Comparison of ENCODE assay signal across 30 cellular contexts in the genomic region with DNA sequence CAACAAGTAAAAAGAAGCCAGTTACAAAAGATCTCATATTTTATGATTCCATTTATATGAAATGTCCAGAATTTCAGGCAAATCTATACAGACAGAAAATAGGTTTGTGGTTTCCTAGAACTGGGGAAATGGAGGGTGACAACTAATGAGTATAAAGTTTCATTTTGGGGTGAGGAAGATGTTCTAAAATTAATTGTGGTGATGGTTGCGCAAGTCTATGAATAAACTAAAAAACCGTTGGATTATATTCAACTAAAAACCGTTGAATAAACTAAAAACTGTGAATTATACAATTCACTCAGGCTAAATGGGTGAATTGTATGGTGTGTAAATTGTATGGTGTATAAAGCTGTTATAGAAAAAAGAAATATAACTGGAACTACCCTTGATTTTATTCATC.
"Had no signal": no experiment of that assay in that cellular context is flagged by ENCODE, and none has a peak within 500 bp of the region (broad histone marks: within the 10 kb centered on the region; RNA-seq: fewer than 3 reads in every experiment).

No MANE protein-coding gene starts in this region.

- H3K4me3 ChIP-seq: ascending aorta, cardiac muscle cell, colonic mucosa, SJSA1 had no signal

- H3K27ac ChIP-seq: ascending aorta, cardiac muscle cell, colonic mucosa, SJSA1 had no signal

- H3K27me3 ChIP-seq: ascending aorta, cardiac muscle cell, colonic mucosa, SJSA1 had no signal

- H3K9me3 ChIP-seq: ascending aorta, colonic mucosa, SJSA1, SK-N-SH had no signal

- ATAC-seq: activated CD4-positive, alpha-beta T cell treated with anti-CD3 and anti-CD28 coated beads for 36 hours; activated CD4-positive, CD25-positive, alpha-beta regulatory T cell treated with anti-CD3 and anti-CD28 coated beads, Interleukin-2, amount 50 U/mL, for 24 hours; activated CD8-positive, alpha-beta T cell treated with anti-CD3 and anti-CD28 coated beads, Interleukin-2, amount 10 ng/mL, durations not matched to agents 7 days and 5 days; WTC11 had no signal

- H3K9ac ChIP-seq: SK-N-SH had no signal

- H3K36me3 ChIP-seq: ascending aorta, cardiac muscle cell, colonic mucosa, SJSA1 had no signal

- DNase-seq: activated CD4-positive, alpha-beta T cell treated with anti-CD3 and anti-CD28 coated beads for 36 hours; activated CD4-positive, alpha-beta T cell treated with anti-CD3 and anti-CD28 coated beads, Interleukin-2, amount 10 ng/mL, durations not matched to agents 7 days and 5 days; activated CD4-positive, alpha-beta T cell treated with anti-CD3 and anti-CD28 coated beads, Interleukin-2, amount 50 U/mL, for 48 hours; activated CD8-positive, alpha-beta T cell treated with anti-CD3 and anti-CD28 coated beads, Interleukin-2, amount 10 ng/mL, durations not matched to agents 7 days and 5 days; activated gamma-delta T cell; activated naive CD4-positive, alpha-beta T cell treated with Interleukin-2 at 50 U/mL for 16 hours; activated naive CD8-positive, alpha-beta T cell treated with anti-CD3 and anti-CD28 coated beads, Interleukin-2, amount 10 ng/mL, durations not matched to agents 7 days and 5 days; activated T-cell treated with anti-CD3 and anti-CD28 coated beads, Interleukin-2, amount 50 U/mL, for 24 hours; amygdala; colonic mucosa; NCI-H1092 treated with DMSO at 0.1 percent for 48 hours; NCI-H1417; NCI-H146; NCI-H187; NCI-H2029 treated with DMSO at 0.1 percent for 48 hours; NCI-H2107; NCI-H2171; NCI-H226; NCI-H446 treated with DMSO at 0.1 percent for 48 hours; NCI-H524; NCI-H69; NK-92 treated with Interleukin-12 subunit alpha and Interleukin-12 subunit beta, amount 100 ng/mL, for 24 hours; OCI-M1; Right ventricle myocardium superior; SK-N-SH had no signal

- H3K4me2 ChIP-seq: SK-N-SH had no signal

- H3K4me1 ChIP-seq: ascending aorta, colonic mucosa, SJSA1 had no signal
